In genomic region chr1:178232949-178233348, GRCh38 we compare ENCODE assay signal across 2 cellular contexts.
TF ChIP-seq lines count a peak whose summit lies in the region.

No MANE protein-coding gene starts in this region.

TF ChIP-seq in GM23338, 12 proteins besides CTCF, POLR2A, EP300 and RAD21 (continued from another document):
- TF ChIP-seq, protein P1, sequence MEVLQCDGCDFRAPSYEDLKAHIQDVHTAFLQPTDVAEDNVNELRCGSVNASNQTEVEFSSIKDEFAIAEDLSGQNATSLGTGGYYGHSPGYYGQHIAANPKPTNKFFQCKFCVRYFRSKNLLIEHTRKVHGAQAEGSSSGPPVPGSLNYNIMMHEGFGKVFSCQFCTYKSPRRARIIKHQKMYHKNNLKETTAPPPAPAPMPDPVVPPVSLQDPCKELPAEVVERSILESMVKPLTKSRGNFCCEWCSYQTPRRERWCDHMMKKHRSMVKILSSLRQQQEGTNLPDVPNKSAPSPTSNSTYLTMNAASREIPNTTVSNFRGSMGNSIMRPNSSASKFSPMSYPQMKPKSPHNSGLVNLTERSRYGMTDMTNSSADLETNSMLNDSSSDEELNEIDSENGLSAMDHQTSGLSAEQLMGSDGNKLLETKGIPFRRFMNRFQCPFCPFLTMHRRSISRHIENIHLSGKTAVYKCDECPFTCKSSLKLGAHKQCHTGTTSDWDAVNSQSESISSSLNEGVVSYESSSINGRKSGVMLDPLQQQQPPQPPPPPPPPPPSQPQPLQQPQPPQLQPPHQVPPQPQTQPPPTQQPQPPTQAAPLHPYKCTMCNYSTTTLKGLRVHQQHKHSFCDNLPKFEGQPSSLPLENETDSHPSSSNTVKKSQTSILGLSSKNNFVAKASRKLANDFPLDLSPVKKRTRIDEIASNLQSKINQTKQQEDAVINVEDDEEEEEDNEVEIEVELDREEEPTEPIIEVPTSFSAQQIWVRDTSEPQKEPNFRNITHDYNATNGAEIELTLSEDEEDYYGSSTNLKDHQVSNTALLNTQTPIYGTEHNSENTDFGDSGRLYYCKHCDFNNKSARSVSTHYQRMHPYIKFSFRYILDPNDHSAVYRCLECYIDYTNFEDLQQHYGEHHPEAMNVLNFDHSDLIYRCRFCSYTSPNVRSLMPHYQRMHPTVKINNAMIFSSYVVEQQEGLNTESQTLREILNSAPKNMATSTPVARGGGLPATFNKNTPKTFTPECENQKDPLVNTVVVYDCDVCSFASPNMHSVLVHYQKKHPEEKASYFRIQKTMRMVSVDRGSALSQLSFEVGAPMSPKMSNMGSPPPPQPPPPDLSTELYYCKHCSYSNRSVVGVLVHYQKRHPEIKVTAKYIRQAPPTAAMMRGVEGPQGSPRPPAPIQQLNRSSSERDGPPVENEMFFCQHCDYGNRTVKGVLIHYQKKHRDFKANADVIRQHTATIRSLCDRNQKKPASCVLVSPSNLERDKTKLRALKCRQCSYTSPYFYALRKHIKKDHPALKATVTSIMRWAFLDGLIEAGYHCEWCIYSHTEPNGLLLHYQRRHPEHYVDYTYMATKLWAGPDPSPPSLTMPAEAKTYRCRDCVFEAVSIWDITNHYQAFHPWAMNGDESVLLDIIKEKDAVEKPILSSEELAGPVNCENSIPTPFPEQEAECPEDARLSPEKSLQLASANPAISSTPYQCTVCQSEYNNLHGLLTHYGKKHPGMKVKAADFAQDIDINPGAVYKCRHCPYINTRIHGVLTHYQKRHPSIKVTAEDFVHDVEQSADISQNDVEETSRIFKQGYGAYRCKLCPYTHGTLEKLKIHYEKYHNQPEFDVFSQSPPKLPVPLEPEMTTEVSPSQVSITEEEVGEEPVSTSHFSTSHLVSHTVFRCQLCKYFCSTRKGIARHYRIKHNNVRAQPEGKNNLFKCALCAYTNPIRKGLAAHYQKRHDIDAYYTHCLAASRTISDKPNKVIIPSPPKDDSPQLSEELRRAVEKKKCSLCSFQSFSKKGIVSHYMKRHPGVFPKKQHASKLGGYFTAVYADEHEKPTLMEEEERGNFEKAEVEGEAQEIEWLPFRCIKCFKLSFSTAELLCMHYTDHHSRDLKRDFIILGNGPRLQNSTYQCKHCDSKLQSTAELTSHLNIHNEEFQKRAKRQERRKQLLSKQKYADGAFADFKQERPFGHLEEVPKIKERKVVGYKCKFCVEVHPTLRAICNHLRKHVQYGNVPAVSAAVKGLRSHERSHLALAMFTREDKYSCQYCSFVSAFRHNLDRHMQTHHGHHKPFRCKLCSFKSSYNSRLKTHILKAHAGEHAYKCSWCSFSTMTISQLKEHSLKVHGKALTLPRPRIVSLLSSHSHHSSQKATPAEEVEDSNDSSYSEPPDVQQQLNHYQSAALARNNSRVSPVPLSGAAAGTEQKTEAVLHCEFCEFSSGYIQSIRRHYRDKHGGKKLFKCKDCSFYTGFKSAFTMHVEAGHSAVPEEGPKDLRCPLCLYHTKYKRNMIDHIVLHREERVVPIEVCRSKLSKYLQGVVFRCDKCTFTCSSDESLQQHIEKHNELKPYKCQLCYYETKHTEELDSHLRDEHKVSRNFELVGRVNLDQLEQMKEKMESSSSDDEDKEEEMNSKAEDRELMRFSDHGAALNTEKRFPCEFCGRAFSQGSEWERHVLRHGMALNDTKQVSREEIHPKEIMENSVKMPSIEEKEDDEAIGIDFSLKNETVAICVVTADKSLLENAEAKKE (CRISPR knock-in tag; IDR thresholded peaks at IDR 0.05) = no peak
- TF ChIP-seq ZNF331 (CRISPR knock-in tag; IDR thresholded peaks at IDR 0.05; ENCODE audit: low read depth) = no peak
- no peak for TF ChIP-seq REST (IDR thresholded peaks at IDR 0.05; ENCODE audit: unreplicated experiment)
- no peak for TF ChIP-seq NANOG (IDR thresholded peaks at IDR 0.05; ENCODE audit: borderline replicate concordance)
- TF ChIP-seq ETS1 (IDR thresholded peaks at IDR 0.05) = no peak
- no peak for TF ChIP-seq EZH2phosphoT487 (IDR thresholded peaks at IDR 0.05; ENCODE audit: unreplicated experiment)
- TF ChIP-seq JUNB (IDR thresholded peaks at IDR 0.05; ENCODE audit: unreplicated experiment) = no peak
- no peak for TF ChIP-seq STAT1 (IDR thresholded peaks at IDR 0.05; ENCODE audit: unreplicated experiment)
- TF ChIP-seq EZH2 (IDR thresholded peaks at IDR 0.05; ENCODE audit: low read depth, unreplicated experiment) = no peak
- no peak for TF ChIP-seq CREB1 (CRISPR knock-in tag; IDR thresholded peaks at IDR 0.05; ENCODE audit: low read depth)
- TF ChIP-seq POLR2AphosphoS5 (IDR thresholded peaks at IDR 0.05; ENCODE audit: low read depth) = no peak
TF ChIP-seq in GM23338: peak in this region for 0.

TF ChIP-seq in WTC11, 78 proteins besides CTCF, POLR2A, EP300 and RAD21 (continued from another document):
- TF ChIP-seq, protein P2, sequence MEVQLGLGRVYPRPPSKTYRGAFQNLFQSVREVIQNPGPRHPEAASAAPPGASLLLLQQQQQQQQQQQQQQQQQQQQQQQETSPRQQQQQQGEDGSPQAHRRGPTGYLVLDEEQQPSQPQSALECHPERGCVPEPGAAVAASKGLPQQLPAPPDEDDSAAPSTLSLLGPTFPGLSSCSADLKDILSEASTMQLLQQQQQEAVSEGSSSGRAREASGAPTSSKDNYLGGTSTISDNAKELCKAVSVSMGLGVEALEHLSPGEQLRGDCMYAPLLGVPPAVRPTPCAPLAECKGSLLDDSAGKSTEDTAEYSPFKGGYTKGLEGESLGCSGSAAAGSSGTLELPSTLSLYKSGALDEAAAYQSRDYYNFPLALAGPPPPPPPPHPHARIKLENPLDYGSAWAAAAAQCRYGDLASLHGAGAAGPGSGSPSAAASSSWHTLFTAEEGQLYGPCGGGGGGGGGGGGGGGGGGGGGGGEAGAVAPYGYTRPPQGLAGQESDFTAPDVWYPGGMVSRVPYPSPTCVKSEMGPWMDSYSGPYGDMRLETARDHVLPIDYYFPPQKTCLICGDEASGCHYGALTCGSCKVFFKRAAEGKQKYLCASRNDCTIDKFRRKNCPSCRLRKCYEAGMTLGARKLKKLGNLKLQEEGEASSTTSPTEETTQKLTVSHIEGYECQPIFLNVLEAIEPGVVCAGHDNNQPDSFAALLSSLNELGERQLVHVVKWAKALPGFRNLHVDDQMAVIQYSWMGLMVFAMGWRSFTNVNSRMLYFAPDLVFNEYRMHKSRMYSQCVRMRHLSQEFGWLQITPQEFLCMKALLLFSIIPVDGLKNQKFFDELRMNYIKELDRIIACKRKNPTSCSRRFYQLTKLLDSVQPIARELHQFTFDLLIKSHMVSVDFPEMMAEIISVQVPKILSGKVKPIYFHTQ (CRISPR knock-in tag; IDR thresholded peaks at IDR 0.05) = no peak
- TF ChIP-seq EMX1 (CRISPR knock-in tag; IDR thresholded peaks at IDR 0.05) = no peak
TF ChIP-seq in WTC11: peak in this region for 0.
